In the genomic region with DNA sequence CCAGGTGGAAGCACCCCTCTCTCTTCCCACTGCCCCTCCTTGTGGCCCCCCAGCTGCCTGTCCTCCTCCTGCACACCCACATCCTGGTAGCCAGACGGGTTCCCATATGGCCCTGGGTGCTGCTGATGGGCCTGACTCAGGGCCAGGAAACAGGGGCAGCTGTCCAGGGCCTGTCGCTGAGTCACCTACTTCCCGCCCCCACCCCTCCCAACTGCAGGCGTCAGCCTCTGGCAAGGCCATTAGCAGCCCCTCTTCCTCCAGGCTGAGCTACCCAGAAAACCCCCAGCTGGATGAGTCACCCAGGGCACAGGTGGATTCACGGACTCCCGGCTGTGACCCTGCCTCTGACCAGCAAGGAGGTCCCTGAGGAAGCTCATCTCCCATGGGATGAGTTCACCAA, we compare ENCODE assay signal across 8 cellular contexts. TPM values are rescaled to one million over a fixed set of nuclear protein-coding genes. Genes with fewer than 3 reads are reported as not detected.
DNase-seq lines count a peak whose midpoint lies in the region; ATAC-seq and TF ChIP-seq lines count a peak whose summit lies in the region.

No MANE protein-coding gene starts in this region.

- WGBS in psoas muscle, 3 donors = 3 to 6% (median 5%) methylated on average over 6 of the region's 6 CpGs

- ATAC-seq in esophagus mucosa (peak; percentile 55), psoas muscle (peak; percentile 52 to 77 (median 65)), GM21737 (IDR thresholded peaks at IDR 0.05; ENCODE audit: unreplicated experiment) (no peak)

- H3K4me3 ChIP-seq in psoas muscle = no peak overlapping the region

- no peaks in the 10 kb centered on the region for H3K4me1 ChIP-seq in psoas muscle

- H3K36me3 ChIP-seq in psoas muscle (ENCODE audit: insufficient read depth in 1 of 2, low read depth in 1 of 2) = no peaks in the 10 kb centered on the region

- no peak for TF ChIP-seq CTCF in psoas muscle (IDR thresholded peaks at IDR 0.05)

- no peaks in the 10 kb centered on the region for H3K9me3 ChIP-seq in psoas muscle

- no peak overlapping the region for H3K27ac ChIP-seq in psoas muscle

- intact Hi-C loops in psoas muscle (cut with DNase I) = no loop called here

- peaks cover 0 to 14% (median 0%) of the 10 kb centered on the region in 3 donors for H3K27me3 ChIP-seq in psoas muscle (ENCODE audit: insufficient read depth in 3 of 3, low read length in 2 of 3)

- peak; percentile 13 for DNase-seq in GM04503 (ENCODE audit: low read depth)
- DNase-seq in RKO (ENCODE audit: low spot score) = peak; percentile 88
- DNase-seq in psoas muscle = peak; percentile 53 to 69
- DNase-seq in NCI-H345 treated with DMSO at 0.1 percent for 48 hours (lab: John Stamatoyannopoulos, UW; ENCODE audit: unreplicated experiment) = no peak
- DNase-seq in NCI-H1694 treated with DMSO at 0.1 percent for 48 hours (lab: John Stamatoyannopoulos, UW) = no peak
- DNase-seq in SIG-M5 treated with dmso at 0.1 percent for 504 hours (lab: John Stamatoyannopoulos, UW; ENCODE audit: unreplicated experiment) = no peak

RNA-seq across cellular contexts. Expression of gene GAL, which starts 6.9 kb away (rescaled TPM):
- 0.36 TPM for total RNA-seq in esophagus mucosa
- total RNA-seq in psoas muscle = under 1 TPM in 1 of 4 donors, not detected in 3; 0.38 TPM
- polyA plus RNA-seq in psoas muscle = 1 to 10 TPM in 1 of 3 donors, not detected in 2; 5.6 TPM

Comparison
In these comparisons a context has a peak if more than half of its experiments do, and no peak if none do; other contexts are left out.
1. DNase-seq: peak in GM04503 (single experiment), RKO (single experiment) and psoas muscle (2 of 2); none in NCI-H345 treated with DMSO at 0.1 percent for 48 hours (single experiment), NCI-H1694 treated with DMSO at 0.1 percent for 48 hours (single experiment) and SIG-M5 treated with dmso at 0.1 percent for 504 hours (single experiment).